19 cellular contexts compared by ENCODE assay signal in the genomic region with DNA sequence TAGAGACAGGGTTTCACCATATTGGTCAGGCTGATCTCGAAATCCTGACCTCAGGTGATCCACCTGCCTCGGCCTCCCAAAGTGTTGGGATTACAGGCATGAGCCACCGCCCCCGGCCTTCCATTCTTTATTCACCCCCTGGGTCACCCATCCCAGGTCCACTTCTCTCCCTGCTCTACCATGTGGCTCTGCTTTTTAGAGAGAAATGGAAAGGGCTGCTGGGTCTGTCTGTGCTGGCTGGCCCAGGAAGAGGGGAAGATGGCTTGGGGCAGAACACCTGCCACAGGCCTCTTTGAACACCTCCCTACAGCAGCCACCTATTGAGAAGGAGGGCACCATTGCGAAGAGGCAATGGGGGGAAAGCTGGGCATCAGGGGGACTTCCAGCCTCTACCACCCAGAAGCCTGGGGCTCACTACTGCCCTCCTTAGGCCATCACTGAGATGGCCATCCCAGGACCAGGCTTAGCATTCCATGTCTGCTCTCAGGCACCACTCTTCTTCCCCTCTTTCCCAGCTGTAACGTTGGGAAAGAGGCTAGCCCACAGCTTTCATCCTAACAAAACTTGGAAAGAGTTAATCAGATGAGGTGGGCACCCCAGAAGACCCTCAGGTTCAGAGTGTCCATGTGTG.
DNase-seq lines count a peak whose midpoint lies in the region; ATAC-seq, FAIRE-seq and TF ChIP-seq lines count a peak whose summit lies in the region.
"Had no signal": no experiment of that assay in that cellular context is flagged by ENCODE, and none has a peak within 500 bp of the region (broad histone marks: within the 10 kb centered on the region; RNA-seq: fewer than 3 reads in every experiment).

No MANE protein-coding gene starts in this region.

- H3F3A ChIP-seq in MM.1S (ENCODE audit: insufficient read depth, low read length): no peaks in the 10 kb centered on the region

- peaks cover 5% of the 10 kb centered on the region for H3K27me3 Mint-ChIP-seq in HFFc6 (ENCODE audit: insufficient read depth)

- H3K79me2 ChIP-seq in HepG2 (ENCODE audit: insufficient read depth, low read length): no peaks in the 10 kb centered on the region
- H3K79me2 ChIP-seq in MM.1S (ENCODE audit: low read length): no peaks in the 10 kb centered on the region

- POLR2A ChIA-PET in HepG2 (lab: Yijun Ruan, JAX): no interaction called here

- H3K4me1 ChIP-seq in HepG2 (ENCODE audit: insufficient read depth, low read length) (no peaks in the 10 kb centered on the region), right lobe of liver (no peaks in the 10 kb centered on the region), MM.1S (ENCODE audit: low read length) (no peaks in the 10 kb centered on the region)
- H3K4me1 ChIP-seq: adrenal gland, foreskin keratinocyte, stomach, vagina had no signal

- H3K36me3 ChIP-seq in HepG2 (replicated peaks in 1 of 2; ENCODE audit: control insufficient read depth in 1 of 2, insufficient read depth in 2 of 2, low read length in 2 of 2) (no peaks in the 10 kb centered on the region), right lobe of liver (no peaks in the 10 kb centered on the region), MM.1S (replicated peaks; ENCODE audit: insufficient read depth, low read length) (no peaks in the 10 kb centered on the region)
- H3K36me3 ChIP-seq: adrenal gland, stomach, vagina had no signal

- DNase-seq in HepG2 (ENCODE audit: low spot score) (no peak), right lobe of liver (no peak), HFF-Myc (ENCODE audit: extremely low read depth, low read depth) (no peak), fibroblast of mammary gland (ENCODE audit: low read depth) (no peak), MM.1S (no peak), NCI-H187 treated with DMSO at 0.1 percent for 48 hours (lab: John Stamatoyannopoulos, UW) (no peak), amygdala (lab: John Stamatoyannopoulos, UW) (no peak), HFFc6 (no peak)
- DNase-seq: adrenal gland; foreskin keratinocyte; natural killer cell; NCI-H1105 treated with DMSO at 0.1 percent for 48 hours; SIG-M5; stimulated activated CD4-positive, alpha-beta T cell treated with anti-CD3 and anti-CD28 coated beads, Interleukin-15, amount 100 ng/mL, for 24 hours; stomach had no signal

- TF ChIP-seq RAD21 in HepG2 (CRISPR knock-in tag; IDR thresholded peaks at IDR 0.05): no peak

- BruUV-seq in HepG2 (replicated peaks; lab: Mats Ljungman, UMichigan): no TSS peak

- H3K4me3 ChIP-seq in HepG2 (replicated peaks in 1 of 3; ENCODE audit: insufficient read depth in 1 of 3, low read depth in 2 of 3, low read length in 3 of 3) (no peak overlapping the region), right lobe of liver (no peak overlapping the region), HFF-Myc (replicated peaks; ENCODE audit: low read depth, low read length) (no peak overlapping the region), fibroblast of mammary gland (ENCODE audit: control insufficient read depth, low read depth, low read length) (no peak overlapping the region), MM.1S (ENCODE audit: low read length) (no peak overlapping the region)
- H3K4me3 ChIP-seq: adrenal gland, lung, stomach, vagina had no signal

- peak; percentile 33 for TF ChIP-seq CTCF in HepG2 (CRISPR knock-in tag; IDR thresholded peaks at IDR 0.05)
- TF ChIP-seq CTCF in right lobe of liver (IDR thresholded peaks at IDR 0.05): no peak
- peak; percentile 12 for TF ChIP-seq CTCF in HFF-Myc (IDR thresholded peaks at IDR 0.05; ENCODE audit: low read depth, low read length, missing control alignments)
- TF ChIP-seq CTCF in fibroblast of mammary gland (conservative IDR thresholded peaks at IDR 0.05; ENCODE audit: control insufficient read depth, insufficient read depth, low read depth, low read length): peak; percentile 9
- no peak for TF ChIP-seq CTCF in MM.1S (IDR thresholded peaks at IDR 0.05; ENCODE audit: low read length)
- TF ChIP-seq CTCF in HFFc6 (IDR thresholded peaks at IDR 0.05): no peak

- H3K27ac ChIP-seq in HepG2 (ENCODE audit: extremely low read length, insufficient read depth, low read length) (no peak overlapping the region), right lobe of liver (no peak overlapping the region), MM.1S (ENCODE audit: low read length) (no peak overlapping the region)
- H3K27ac ChIP-seq: adrenal gland, foreskin keratinocyte, stomach, vagina had no signal

- CTCF ChIA-PET in HepG2 (lab: Yijun Ruan, JAX; ENCODE audit: low intra/inter-chr PET ratio, low total read pairs): no interaction called here

- H3K36me3 Mint-ChIP-seq in HFFc6 (ENCODE audit: low read depth): 0 out of 2 replicates have a peak, but pooled peaks cover 6% of the 10 kb centered on the region
- H3K36me3 Mint-ChIP-seq: natural killer cell had no signal

- intact Hi-C loops in HepG2 (cut with micrococcal nuclease; ENCODE audit: unreplicated experiment) (no loop called here), right lobe of liver (cut with DNase I) (no loop called here)

- no peak for FAIRE-seq in HepG2 (lab: Jason Lieb, UNC)
- FAIRE-seq: endometrium had no signal

- peaks cover 49% of the 10 kb centered on the region for H3K9me3 Mint-ChIP-seq in HFFc6
- H3K9me3 Mint-ChIP-seq: activated T-helper 1 cell treated with anti-CD3 and anti-CD28 coated beads, Interleukin-12 subunit alpha, Interleukin-12 subunit beta, Interleukin-2, Interleukin-4 antibody, amounts not matched to agents 30 ng/mL and 10 ng/mL and 1 ng/mL, durations not matched to agents 14 hours and 24 hours and 36 hours; natural killer cell had no signal

- TF ChIP-seq POLR2A in HepG2 (IDR thresholded peaks at IDR 0.05; ENCODE audit: insufficient read depth in 1 of 2, low read depth in 2 of 2, low read length in 2 of 2): no peak
- no peak for TF ChIP-seq POLR2A in right lobe of liver (IDR thresholded peaks at IDR 0.05)

- ATAC-seq in HepG2 (peak; percentile 35; the same call in 1 of the 3 replicates), right lobe of liver (no peak)
- ATAC-seq: foreskin keratinocyte, natural killer cell had no signal

- no peak overlapping the region for H3K4me3 Mint-ChIP-seq in HFFc6
- H3K4me3 Mint-ChIP-seq: activated T-helper 1 cell treated with anti-CD3 and anti-CD28 coated beads, Interleukin-12 subunit alpha, Interleukin-12 subunit beta, Interleukin-2, Interleukin-4 antibody, amounts not matched to agents 30 ng/mL and 10 ng/mL and 1 ng/mL, durations not matched to agents 14 hours and 24 hours and 36 hours; natural killer cell had no signal

- H3K9me3 ChIP-seq in HepG2 (ENCODE audit: low read length) (no peaks in the 10 kb centered on the region), right lobe of liver (no peaks in the 10 kb centered on the region), MM.1S (replicated peaks; ENCODE audit: insufficient read depth, low read length) (no peaks in the 10 kb centered on the region)
- H3K9me3 ChIP-seq: adrenal gland, stomach, vagina had no signal

- 44% methylated on average over 5 of the region's 6 CpGs for WGBS in HepG2 (ENCODE audit: low lambda C conversion rate)
- WGBS in right lobe of liver (ENCODE audit: insufficient coverage, low coverage, low lambda C conversion rate, missing lambda C conversion rate): 82% methylated on average over 4 of the region's 6 CpGs

- no peaks in the 10 kb centered on the region for H3K9me2 ChIP-seq in MM.1S (replicated peaks; ENCODE audit: insufficient read depth, low read length)

- H3K9ac ChIP-seq in HepG2 (ENCODE audit: insufficient read depth, low read depth, low read length): no peak overlapping the region
- no peak overlapping the region for H3K9ac ChIP-seq in MM.1S (ENCODE audit: low read length)

- no peaks in the 10 kb centered on the region for H3K4me1 Mint-ChIP-seq in HFFc6 (ENCODE audit: low read depth)
- H3K4me1 Mint-ChIP-seq: natural killer cell had no signal

- H4K20me1 ChIP-seq in HepG2 (ENCODE audit: insufficient read depth, low read length) (no peaks in the 10 kb centered on the region), MM.1S (ENCODE audit: insufficient read depth, low read length) (no peaks in the 10 kb centered on the region)

- in situ Hi-C loops in HepG2 (cut with HindIII; ENCODE audit: extremely low pct_ligation_motif_present, low pct_unique_long_range_greater_than_20kb): no loop called here

- peaks cover 3 to 6% of the 10 kb centered on the region in 2 experiments; a peak in 2 of 5 replicates for H3K27me3 ChIP-seq in HepG2 (ENCODE audit: control insufficient read depth in 1 of 2, insufficient read depth in 2 of 2, low read length in 2 of 2)
- no peaks in the 10 kb centered on the region for H3K27me3 ChIP-seq in right lobe of liver
- no peaks in the 10 kb centered on the region for H3K27me3 ChIP-seq in MM.1S (replicated peaks; ENCODE audit: insufficient read depth, low read length)
- H3K27me3 ChIP-seq: adrenal gland, foreskin keratinocyte, stomach, vagina had no signal

- no peak overlapping the region for H2AFZ ChIP-seq in HepG2 (ENCODE audit: low read length)
- H2AFZ ChIP-seq in MM.1S (ENCODE audit: low read length): no peak overlapping the region

- H3K4me2 ChIP-seq in HepG2 (ENCODE audit: low read depth, low read length) (no peak overlapping the region), MM.1S (ENCODE audit: low read depth, low read length) (no peak overlapping the region)

- TF ChIP-seq EP300 in HepG2 (IDR thresholded peaks at IDR 0.05; ENCODE audit: low read depth in 2 of 2, low read length in 2 of 2) (no peak), HepG2 (CRISPR knock-in tag; IDR thresholded peaks at IDR 0.05; ENCODE audit: borderline replicate concordance) (no peak)

- no peak overlapping the region for H3K27ac Mint-ChIP-seq in HFFc6
- H3K27ac Mint-ChIP-seq: activated T-helper 1 cell treated with anti-CD3 and anti-CD28 coated beads, Interleukin-12 subunit alpha, Interleukin-12 subunit beta, Interleukin-2, Interleukin-4 antibody, amounts not matched to agents 30 ng/mL and 10 ng/mL and 1 ng/mL, durations not matched to agents 14 hours and 24 hours and 36 hours; natural killer cell had no signal

TF ChIP-seq in HepG2, 621 proteins besides CTCF, POLR2A, EP300 and RAD21:
- no peak for TF ChIP-seq HNRNPH1 (optimal IDR thresholded peaks at IDR 0.05; ENCODE audit: low read depth, low read length)

Comparison
In these comparisons a context has a peak if more than half of its experiments do, and no peak if none do; other contexts are left out.
1. CTCF ChIP-seq: peak in HepG2 (single experiment), HFF-Myc (single experiment) and fibroblast of mammary gland (single experiment); none in right lobe of liver (0 of 4), MM.1S (single experiment) and HFFc6 (single experiment).